ENCODE assay signal across 10 cellular contexts in genomic region chr6:2110504-2110903, GRCh38.
DNase-seq lines count a peak whose midpoint lies in the region; ATAC-seq and TF ChIP-seq lines count a peak whose summit lies in the region.
"Had no signal": no experiment of that assay in that cellular context is flagged by ENCODE, and none has a peak within 500 bp of the region (broad histone marks: within the 10 kb centered on the region; RNA-seq: fewer than 3 reads in every experiment).

No MANE protein-coding gene starts in this region.

- H3K36me3 ChIP-seq in mucosa of descending colon (ENCODE audit: low read depth) = no peaks in the 10 kb centered on the region

- H3K4me1 Mint-ChIP-seq in activated naive CD4-positive, alpha-beta T cell treated with anti-CD3 and anti-CD28 coated beads for 36 hours (ENCODE audit: low read depth) = peaks cover 36% of the 10 kb centered on the region
- H3K4me1 Mint-ChIP-seq in stimulated activated naive CD8-positive, alpha-beta T cell treated with anti-CD3 and anti-CD28 coated beads, Interleukin-15, amount 100 ng/mL, for 72 hours = peaks cover 40% of the 10 kb centered on the region
- H3K4me1 Mint-ChIP-seq: neural crest cell had no signal

- H3K27ac Mint-ChIP-seq in activated naive CD4-positive, alpha-beta T cell treated with anti-CD3 and anti-CD28 coated beads for 36 hours = peak overlapping the region; percentile 88
- peak overlapping the region; percentile 96 to 98 for H3K27ac Mint-ChIP-seq in stimulated activated naive CD8-positive, alpha-beta T cell treated with anti-CD3 and anti-CD28 coated beads, Interleukin-15, amount 100 ng/mL, for 72 hours

- in situ Hi-C loops in astrocyte of the spinal cord (cut with HindIII; ENCODE audit: low sequenced_read_pairs) = no loop called here

- ATAC-seq in HG03095 (IDR thresholded peaks at IDR 0.05; ENCODE audit: unreplicated experiment) = peak; percentile 55
- peak; percentile 85 for ATAC-seq in stimulated activated naive CD8-positive, alpha-beta T cell treated with anti-CD3 and anti-CD28 coated beads, Interleukin-15, amount 100 ng/mL, for 72 hours
- ATAC-seq in mucosa of descending colon = no peak

- peaks cover 2% of the 10 kb centered on the region for H3K9me3 Mint-ChIP-seq in activated naive CD4-positive, alpha-beta T cell treated with anti-CD3 and anti-CD28 coated beads for 36 hours
- no peaks in the 10 kb centered on the region for H3K9me3 Mint-ChIP-seq in stimulated activated naive CD8-positive, alpha-beta T cell treated with anti-CD3 and anti-CD28 coated beads, Interleukin-15, amount 100 ng/mL, for 72 hours
- H3K9me3 Mint-ChIP-seq: neural crest cell had no signal

- H3K4me3 ChIP-seq in astrocyte of the spinal cord (ENCODE audit: low read depth, low read length) (no peak overlapping the region), mucosa of descending colon (no peak overlapping the region)
- H3K4me3 ChIP-seq: BLaER1 treated with 17β-estradiol and CSF1 and Interleukin-3, amounts not matched to agents 10 nM and 100 nM had no signal

- H3K4me1 ChIP-seq in mucosa of descending colon (ENCODE audit: low read depth) = no peaks in the 10 kb centered on the region

- H3K4me3 Mint-ChIP-seq in activated naive CD4-positive, alpha-beta T cell treated with anti-CD3 and anti-CD28 coated beads for 36 hours = peak overlapping the region; percentile 45
- H3K4me3 Mint-ChIP-seq in stimulated activated naive CD8-positive, alpha-beta T cell treated with anti-CD3 and anti-CD28 coated beads, Interleukin-15, amount 100 ng/mL, for 72 hours = peak overlapping the region; percentile 83 to 85
- H3K4me3 Mint-ChIP-seq: neural crest cell had no signal

- intact Hi-C loops in activated naive CD4-positive, alpha-beta T cell treated with anti-CD3 and anti-CD28 coated beads for 36 hours (cut with micrococcal nuclease) = loop anchor here (1.0 to 5.0 kb wide), 9 partner anchors 31 to 1873 kb away; partner anchors contain the start of gene GMDS
- intact Hi-C loops in mucosa of descending colon (cut with DNase I, micrococcal nuclease) = no loop called here

- CTCF ChIA-PET in activated naive CD4-positive, alpha-beta T cell treated with anti-CD3 and anti-CD28 coated beads for 36 hours (lab: Charles Lee) = interaction anchor here (0.8 to 1.4 kb wide), 3 partner anchors 89 to 524 kb away, joined by 3 read pairs; no protein-coding TSS in a partner anchor

- peaks cover 24% of the 10 kb centered on the region for H3K36me3 Mint-ChIP-seq in activated naive CD4-positive, alpha-beta T cell treated with anti-CD3 and anti-CD28 coated beads for 36 hours (ENCODE audit: low read depth)

- H3K27me3 Mint-ChIP-seq in activated naive CD4-positive, alpha-beta T cell treated with anti-CD3 and anti-CD28 coated beads for 36 hours (ENCODE audit: low read depth) = no peaks in the 10 kb centered on the region
- no peaks in the 10 kb centered on the region for H3K27me3 Mint-ChIP-seq in stimulated activated naive CD8-positive, alpha-beta T cell treated with anti-CD3 and anti-CD28 coated beads, Interleukin-15, amount 100 ng/mL, for 72 hours

- TF ChIP-seq CTCF in astrocyte of the spinal cord (IDR thresholded peaks at IDR 0.05; ENCODE audit: low read depth, low read length) (no peak), mucosa of descending colon (IDR thresholded peaks at IDR 0.05) (no peak)

- H3K9me3 ChIP-seq in mucosa of descending colon = no peaks in the 10 kb centered on the region
- H3K9me3 ChIP-seq: BLaER1 treated with 17β-estradiol and CSF1 and Interleukin-3, amounts not matched to agents 10 nM and 100 nM had no signal

- DNase-seq in activated naive CD4-positive, alpha-beta T cell treated with anti-CD3 and anti-CD28 coated beads for 36 hours = peak; percentile 49
- no peak for DNase-seq in activated naive CD4-positive, alpha-beta T cell treated with anti-CD3 and anti-CD28 coated beads, Interleukin-2, amount 50 U/mL, for 16 hours
- DNase-seq in astrocyte of the spinal cord (ENCODE audit: low read depth, low spot score) (peak; percentile 60), mucosa of descending colon (no peak), HUDEP-2 (lab: John Stamatoyannopoulos, UW; ENCODE audit: unreplicated experiment in 76 of 76) (no peak), D341Med (ENCODE audit: low spot score) (no peak)
- no peak for DNase-seq in stimulated activated naive CD8-positive, alpha-beta T cell treated with anti-CD3 and anti-CD28 coated beads, Interleukin-15, amount 100 ng/mL, for 72 hours

Comparison
In these comparisons a context has a peak if more than half of its experiments do, and no peak if none do; other contexts are left out.
1. DNase-seq: peak in activated naive CD4-positive, alpha-beta T cell treated with anti-CD3 and anti-CD28 coated beads for 36 hours (single experiment) and astrocyte of the spinal cord (single experiment); none in activated naive CD4-positive, alpha-beta T cell treated with anti-CD3 and anti-CD28 coated beads, Interleukin-2, amount 50 U/mL, for 16 hours (single experiment), stimulated activated naive CD8-positive, alpha-beta T cell treated with anti-CD3 and anti-CD28 coated beads, Interleukin-15, amount 100 ng/mL, for 72 hours (0 of 2), mucosa of descending colon (0 of 3), HUDEP-2 (0 of 76) and D341Med (single experiment).